In the genomic region with DNA sequence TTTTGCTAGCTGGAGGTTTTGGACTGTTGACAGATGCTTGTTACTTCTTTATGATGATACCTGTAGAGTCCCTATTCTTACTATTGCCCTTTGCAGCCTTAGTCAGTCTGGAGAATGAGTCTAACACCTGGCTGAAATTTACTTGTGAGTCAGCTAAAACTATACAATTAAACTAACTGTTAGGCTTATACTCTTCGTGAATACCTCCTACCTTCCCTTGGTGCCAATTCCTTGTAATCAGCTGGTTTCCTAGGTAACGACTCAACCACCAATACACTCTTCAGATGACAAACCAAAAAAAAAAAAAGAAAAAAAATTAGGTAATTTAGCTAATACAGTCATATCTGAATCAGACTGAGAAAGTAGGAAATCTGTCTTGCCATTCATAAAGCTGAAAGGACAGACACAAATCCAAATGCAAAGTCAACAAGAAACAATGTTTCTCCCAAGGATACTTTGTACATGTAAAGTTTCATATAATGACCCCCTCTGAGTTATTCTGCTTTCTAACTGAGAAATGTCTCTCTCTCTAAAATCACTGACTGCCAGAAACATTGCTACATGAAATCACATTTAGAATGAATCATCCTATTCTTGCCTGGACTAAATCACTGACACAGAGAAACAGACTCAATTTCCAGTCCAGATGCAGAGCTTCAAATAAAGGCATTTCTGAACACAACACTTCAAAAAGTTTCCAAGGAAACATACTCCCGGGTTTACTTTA, we compare ENCODE assay signal across 11 cellular contexts. TPM values are rescaled to one million over a fixed set of nuclear protein-coding genes. Genes with fewer than 3 reads are reported as not detected.
DNase-seq lines count a peak whose midpoint lies in the region; ATAC-seq and TF ChIP-seq lines count a peak whose summit lies in the region.
"Had no signal": no experiment of that assay in that cellular context is flagged by ENCODE, and none has a peak within 500 bp of the region (broad histone marks: within the 10 kb centered on the region; RNA-seq: fewer than 3 reads in every experiment).

No MANE protein-coding gene starts in this region.

- TF ChIP-seq CTCF in PC-3 (conservative IDR thresholded peaks at IDR 0.05; ENCODE audit: low read depth, low read length): no peak
- no peak for TF ChIP-seq CTCF in osteoblast (IDR thresholded peaks at IDR 0.05; ENCODE audit: extremely low read depth, low read depth, low read length)

- H3K4me2 ChIP-seq in PC-3 (ENCODE audit: low read length): peak overlapping the region; percentile 62
- H3K4me2 ChIP-seq in osteoblast (ENCODE audit: insufficient read depth, low read length): no peak overlapping the region

- H3K4me3 ChIP-seq in PC-3 (ENCODE audit: low read length) (0 out of 2 replicates have a peak overlapping the region, but pooled peaks have one; percentile 10), osteoblast (ENCODE audit: insufficient read depth, low read length) (no peak overlapping the region)
- H3K4me3 ChIP-seq: left ventricle myocardium inferior, skin epidermis had no signal

- H3K27me3 ChIP-seq in PC-3 (ENCODE audit: low read length) (no peaks in the 10 kb centered on the region), osteoblast (ENCODE audit: insufficient read depth, low read length) (no peaks in the 10 kb centered on the region)

- no TSS peak for BruUV-seq in PC-3 (replicated peaks; lab: Mats Ljungman, UMichigan)

- H3K79me2 ChIP-seq in PC-3 (ENCODE audit: low read length): no peaks in the 10 kb centered on the region
- peaks cover 23% of the 10 kb centered on the region for H3K79me2 ChIP-seq in osteoblast (ENCODE audit: insufficient read depth, low read length)

- intact Hi-C loops in PC-3 (cut with micrococcal nuclease): loop anchor here (1.0 to 5.0 kb wide), 4 partner anchors 22 to 111 kb away; no protein-coding TSS in a partner anchor

- no peaks in the 10 kb centered on the region for H3K9me2 ChIP-seq in PC-3 (replicated peaks; ENCODE audit: low read length)

- no peaks in the 10 kb centered on the region for H3K9me3 ChIP-seq in PC-3 (ENCODE audit: low read length)
- H3K9me3 ChIP-seq in osteoblast (ENCODE audit: low read depth, low read length): no peaks in the 10 kb centered on the region

- peak; percentile 86 for DNase-seq in ELR (ENCODE audit: low read depth)
- peak; percentile 80 for DNase-seq in PC-3
- peak; percentile 68 for DNase-seq in osteoblast (ENCODE audit: insufficient read length, low spot score, missing footprints)
- no peak for DNase-seq in NCI-H774 (lab: John Stamatoyannopoulos, UW)
- DNase-seq: effector memory CD8-positive, alpha-beta T cell; left ventricle myocardium inferior had no signal

- peak overlapping the region; percentile 94 for H3K27ac ChIP-seq in PC-3 (ENCODE audit: low read length)
- H3K27ac ChIP-seq in osteoblast (ENCODE audit: low read depth, low read length): peak overlapping the region; percentile 81
- H3K27ac ChIP-seq: left ventricle myocardium inferior had no signal

- H3F3A ChIP-seq in PC-3 (ENCODE audit: low read length, unreplicated experiment): peaks cover 16% of the 10 kb centered on the region

- peak overlapping the region; percentile 59 for H3K9ac ChIP-seq in PC-3 (ENCODE audit: low read length)

- CTCF ChIA-PET in PC-3 (lab: Charles Lee): interaction anchor here (0.5 to 1.9 kb wide), 4 partner anchors 31 to 407 kb away, joined by 5 to 11 read pairs (median 7); partner anchors contain the start of gene MAP4K5

- H3K36me3 ChIP-seq in PC-3 (ENCODE audit: low read depth, low read length) (peaks cover 45% of the 10 kb centered on the region), osteoblast (ENCODE audit: insufficient read depth, low read length) (peaks cover 61% of the 10 kb centered on the region)

- peaks cover 20% of the 10 kb centered on the region; the same call in 1 of the 2 replicates for H4K20me1 ChIP-seq in PC-3 (ENCODE audit: low read length)
- peaks cover 5% of the 10 kb centered on the region for H4K20me1 ChIP-seq in osteoblast (ENCODE audit: insufficient read depth, low read length)

- H2AFZ ChIP-seq in PC-3 (ENCODE audit: low read length) (no peak overlapping the region), osteoblast (ENCODE audit: low read length) (no peak overlapping the region)

- POLR2A ChIA-PET in PC-3 (lab: Charles Lee; ENCODE audit: unreplicated experiment): interaction anchor here (0.5 to 0.6 kb wide), 3 partner anchors 77 to 214 kb away, joined by 5 to 17 read pairs (median 8); no protein-coding TSS in a partner anchor

- H3K4me1 ChIP-seq in PC-3 (ENCODE audit: insufficient read depth, low read length) (peaks cover 31% of the 10 kb centered on the region), osteoblast (ENCODE audit: insufficient read depth, low read length) (peaks cover 17% of the 10 kb centered on the region)
- H3K4me1 ChIP-seq: left ventricle myocardium inferior had no signal

- ATAC-seq in PC-3 (peak; percentile 82), esophagus mucosa (peak; percentile 71), HG02870 (IDR thresholded peaks at IDR 0.05; ENCODE audit: unreplicated experiment) (no peak), GM21447 (IDR thresholded peaks at IDR 0.05; ENCODE audit: unreplicated experiment) (no peak), GM21381 (IDR thresholded peaks at IDR 0.05; ENCODE audit: unreplicated experiment) (no peak)
- ATAC-seq: effector memory CD8-positive, alpha-beta T cell had no signal

RNA-seq across cellular contexts. Expression of gene CDKL1, which starts 56.5 kb away (rescaled TPM):
- 7.1 and 14.4 TPM in 2 replicates for total RNA-seq in PC-3 (2014; rRNA removed)
- 8.2 TPM for total RNA-seq in esophagus mucosa
- total RNA-seq in osteoblast: 4.7 and 10.5 TPM in 2 replicates

Comparison
In these comparisons a context has a peak if more than half of its experiments do, and no peak if none do; other contexts are left out.
1. ATAC-seq: peak in PC-3 (single experiment) and esophagus mucosa (single experiment); none in HG02870 (single experiment), GM21447 (single experiment) and GM21381 (single experiment).